17 cellular contexts compared by ENCODE assay signal in genomic region chr1:107687846-107688753, GRCh38.
DNase-seq lines count a peak whose midpoint lies in the region; ATAC-seq and TF ChIP-seq lines count a peak whose summit lies in the region.
"Had no signal": no experiment of that assay in that cellular context is flagged by ENCODE, and none has a peak within 500 bp of the region (broad histone marks: within the 10 kb centered on the region; RNA-seq: fewer than 3 reads in every experiment).

No MANE protein-coding gene starts in this region.

- no peaks in the 10 kb centered on the region for H3K9me3 ChIP-seq in breast epithelium
- H3K9me3 ChIP-seq: thyroid gland had no signal

- H3K36me3 Mint-ChIP-seq in activated naive CD8-positive, alpha-beta T cell treated with anti-CD3 and anti-CD28 coated beads, Interleukin-2, amount 50 U/mL, for 24 hours (ENCODE audit: low read depth), result no peaks in the 10 kb centered on the region
- no peaks in the 10 kb centered on the region for H3K36me3 Mint-ChIP-seq in activated naive CD8-positive, alpha-beta T cell treated with anti-CD3 and anti-CD28 coated beads for 36 hours
- H3K36me3 Mint-ChIP-seq in activated T-helper 2 cell treated with anti-CD3 and anti-CD28 coated beads, Interferon-gamma antibody, Interleukin-2, Interleukin-4, amounts not matched to agents 10 μg/mL and 5 μg/mL and 100 μg/mL, durations not matched to agents 14 hours and 24 hours and 36 hours (ENCODE audit: low read depth), result no peaks in the 10 kb centered on the region

- DNase-seq in activated naive CD8-positive, alpha-beta T cell treated with anti-CD3 and anti-CD28 coated beads, Interleukin-2, amount 50 U/mL, for 24 hours, result no peak
- no peak for DNase-seq in activated naive CD8-positive, alpha-beta T cell treated with anti-CD3 and anti-CD28 coated beads for 36 hours
- no peak for DNase-seq in breast epithelium (ENCODE audit: low spot score in 2 of 2)
- DNase-seq in kidney glomerular epithelial cell (lab: John Stamatoyannopoulos, UW), result peak; percentile 64
- no peak for DNase-seq in NCI-H2029 (lab: John Stamatoyannopoulos, UW)
- DNase-seq in NCI-H510A (lab: John Stamatoyannopoulos, UW), result no peak
- DNase-seq in activated T-helper 2 cell treated with anti-CD3 and anti-CD28 coated beads, Interferon-gamma antibody, Interleukin-2, Interleukin-4, amounts not matched to agents 10 μg/mL and 5 μg/mL and 100 μg/mL, durations not matched to agents 14 hours and 24 hours and 36 hours (ENCODE audit: low spot score), result no peak
- DNase-seq: activated CD4-positive, alpha-beta T cell treated with anti-CD3 and anti-CD28 coated beads, Interleukin-2, amount 50 U/mL, for 48 hours; activated naive CD4-positive, alpha-beta T cell treated with anti-CD3 and anti-CD28 coated beads, Interleukin-2, amount 50 U/mL, for 16 hours; DMS79 treated with DMSO at 0.1 percent for 48 hours; islet precursor cell; NCI-H345; occipital lobe; SW 1271; thyroid gland had no signal

- intact Hi-C loops in breast epithelium (cut with DNase I; ENCODE audit: low total_unique reads), result loop anchor here (5.0 kb wide), 1 partner anchor 531 kb away; no protein-coding TSS in a partner anchor
- intact Hi-C loops in activated T-helper 2 cell treated with anti-CD3 and anti-CD28 coated beads, Interferon-gamma antibody, Interleukin-2, Interleukin-4, amounts not matched to agents 10 μg/mL and 5 μg/mL and 100 μg/mL, durations not matched to agents 14 hours and 24 hours and 36 hours (cut with micrococcal nuclease), result no loop called here

- H3K4me1 ChIP-seq in breast epithelium, result peaks cover 0 to 4% of the 10 kb centered on the region in 2 donors

- peak overlapping the region in 2 of 3 donors; percentile 45 to 62 for H3K4me3 ChIP-seq in breast epithelium
- H3K4me3 ChIP-seq: K562, thyroid gland had no signal

- H3K9me3 Mint-ChIP-seq in activated naive CD8-positive, alpha-beta T cell treated with anti-CD3 and anti-CD28 coated beads, Interleukin-2, amount 50 U/mL, for 24 hours, result no peaks in the 10 kb centered on the region
- H3K9me3 Mint-ChIP-seq in activated naive CD8-positive, alpha-beta T cell treated with anti-CD3 and anti-CD28 coated beads for 36 hours, result no peaks in the 10 kb centered on the region
- no peaks in the 10 kb centered on the region for H3K9me3 Mint-ChIP-seq in activated T-helper 2 cell treated with anti-CD3 and anti-CD28 coated beads, Interferon-gamma antibody, Interleukin-2, Interleukin-4, amounts not matched to agents 10 μg/mL and 5 μg/mL and 100 μg/mL, durations not matched to agents 14 hours and 24 hours and 36 hours

- no peaks in the 10 kb centered on the region for H3K4me1 Mint-ChIP-seq in activated naive CD8-positive, alpha-beta T cell treated with anti-CD3 and anti-CD28 coated beads, Interleukin-2, amount 50 U/mL, for 24 hours
- H3K4me1 Mint-ChIP-seq in activated naive CD8-positive, alpha-beta T cell treated with anti-CD3 and anti-CD28 coated beads for 36 hours, result no peaks in the 10 kb centered on the region
- no peaks in the 10 kb centered on the region for H3K4me1 Mint-ChIP-seq in activated T-helper 2 cell treated with anti-CD3 and anti-CD28 coated beads, Interferon-gamma antibody, Interleukin-2, Interleukin-4, amounts not matched to agents 10 μg/mL and 5 μg/mL and 100 μg/mL, durations not matched to agents 14 hours and 24 hours and 36 hours (ENCODE audit: low read depth)

- H3K4me3 Mint-ChIP-seq in activated naive CD8-positive, alpha-beta T cell treated with anti-CD3 and anti-CD28 coated beads, Interleukin-2, amount 50 U/mL, for 24 hours, result no peak overlapping the region
- no peak overlapping the region for H3K4me3 Mint-ChIP-seq in activated naive CD8-positive, alpha-beta T cell treated with anti-CD3 and anti-CD28 coated beads for 36 hours
- no peak overlapping the region for H3K4me3 Mint-ChIP-seq in activated T-helper 2 cell treated with anti-CD3 and anti-CD28 coated beads, Interferon-gamma antibody, Interleukin-2, Interleukin-4, amounts not matched to agents 10 μg/mL and 5 μg/mL and 100 μg/mL, durations not matched to agents 14 hours and 24 hours and 36 hours (ENCODE audit: low read depth)

- TF ChIP-seq CTCF in breast epithelium (IDR thresholded peaks at IDR 0.05), result no peak

- H3K27ac Mint-ChIP-seq in activated naive CD8-positive, alpha-beta T cell treated with anti-CD3 and anti-CD28 coated beads, Interleukin-2, amount 50 U/mL, for 24 hours, result no peak overlapping the region
- no peak overlapping the region for H3K27ac Mint-ChIP-seq in activated naive CD8-positive, alpha-beta T cell treated with anti-CD3 and anti-CD28 coated beads for 36 hours
- no peak overlapping the region for H3K27ac Mint-ChIP-seq in activated T-helper 2 cell treated with anti-CD3 and anti-CD28 coated beads, Interferon-gamma antibody, Interleukin-2, Interleukin-4, amounts not matched to agents 10 μg/mL and 5 μg/mL and 100 μg/mL, durations not matched to agents 14 hours and 24 hours and 36 hours

- H3K27me3 Mint-ChIP-seq in activated naive CD8-positive, alpha-beta T cell treated with anti-CD3 and anti-CD28 coated beads, Interleukin-2, amount 50 U/mL, for 24 hours, result no peaks in the 10 kb centered on the region
- no peaks in the 10 kb centered on the region for H3K27me3 Mint-ChIP-seq in activated naive CD8-positive, alpha-beta T cell treated with anti-CD3 and anti-CD28 coated beads for 36 hours
- no peaks in the 10 kb centered on the region for H3K27me3 Mint-ChIP-seq in activated T-helper 2 cell treated with anti-CD3 and anti-CD28 coated beads, Interferon-gamma antibody, Interleukin-2, Interleukin-4, amounts not matched to agents 10 μg/mL and 5 μg/mL and 100 μg/mL, durations not matched to agents 14 hours and 24 hours and 36 hours (ENCODE audit: low read depth)

- ATAC-seq in activated naive CD8-positive, alpha-beta T cell treated with anti-CD3 and anti-CD28 coated beads, Interleukin-2, amount 50 U/mL, for 24 hours, result peak; percentile 33
- no peak for ATAC-seq in HG03135 (IDR thresholded peaks at IDR 0.05; ENCODE audit: unreplicated experiment)
- ATAC-seq: K562 had no signal

- no peaks in the 10 kb centered on the region for H3K27me3 ChIP-seq in breast epithelium
- H3K27me3 ChIP-seq: thyroid gland had no signal

- peak overlapping the region; percentile 71 to 85 for H3K27ac ChIP-seq in breast epithelium
- H3K27ac ChIP-seq: thyroid gland had no signal

- TF ChIP-seq POLR2A in breast epithelium (IDR thresholded peaks at IDR 0.05), result peak; percentile 42

- H3K36me3 ChIP-seq in breast epithelium, result no peaks in the 10 kb centered on the region
- H3K36me3 ChIP-seq: thyroid gland had no signal
